In the genomic region with DNA sequence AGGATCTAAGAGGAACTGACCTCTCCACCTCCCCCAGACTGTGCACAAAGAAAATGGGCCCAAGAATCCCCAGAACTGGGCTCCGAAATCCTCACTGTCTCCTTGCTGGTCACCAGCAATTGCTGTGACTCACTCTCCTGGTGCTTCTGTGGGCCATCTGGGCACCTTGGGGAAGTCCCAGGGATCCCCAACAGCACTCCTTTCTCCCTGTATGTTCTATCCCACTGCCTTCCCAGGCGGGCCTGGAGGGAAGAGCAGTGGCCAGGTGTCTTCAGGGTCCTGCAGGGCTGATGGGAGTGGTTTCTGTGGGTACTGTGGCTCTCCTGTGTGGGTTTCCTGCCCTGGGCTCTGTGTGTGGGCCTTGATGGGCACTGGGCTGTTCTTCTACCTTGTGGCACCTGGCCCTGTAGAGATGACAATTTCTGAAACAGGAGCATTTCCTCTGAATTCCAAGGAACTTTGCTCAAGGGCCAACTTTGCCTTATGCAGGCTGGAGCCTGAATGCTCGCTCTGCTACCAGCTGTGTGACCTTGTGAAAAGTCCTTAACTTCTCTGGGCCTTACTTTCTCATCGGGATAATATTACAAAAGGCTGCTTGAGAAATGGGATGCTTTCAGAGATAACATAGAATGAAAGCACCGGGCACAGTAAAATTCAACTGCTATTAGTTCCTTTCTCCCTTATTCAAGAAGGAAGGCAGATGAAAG, we compare ENCODE assay signal across 18 cellular contexts. TPM values are rescaled to one million over a fixed set of nuclear protein-coding genes. Genes with fewer than 3 reads are reported as not detected.
DNase-seq lines count a peak whose midpoint lies in the region; ATAC-seq and TF ChIP-seq lines count a peak whose summit lies in the region.
"Had no signal": no experiment of that assay in that cellular context is flagged by ENCODE, and none has a peak within 500 bp of the region (broad histone marks: within the 10 kb centered on the region; RNA-seq: fewer than 3 reads in every experiment).

No MANE protein-coding gene starts in this region.

- peaks cover 41% of the 10 kb centered on the region for H3K4me1 Mint-ChIP-seq in glutamatergic neuron (ENCODE audit: low read depth, unreplicated experiment)
- H3K4me1 Mint-ChIP-seq in progenitor cell of endocrine pancreas (ENCODE audit: low read depth): peaks cover 33% of the 10 kb centered on the region
- H3K4me1 Mint-ChIP-seq in natural killer cell: no peaks in the 10 kb centered on the region
- H3K4me1 Mint-ChIP-seq: activated T-helper 17 cell treated with anti-CD3 and anti-CD28 coated beads, Interleukin-2, amount 50 U/mL, for 72 hours; immature natural killer cell had no signal

- DNase-seq in COLO668 (lab: John Stamatoyannopoulos, UW; ENCODE audit: unreplicated experiment): peak; percentile 21
- DNase-seq in NCI-H69 (lab: John Stamatoyannopoulos, UW): peak; percentile 46
- DNase-seq in glutamatergic neuron: no peak
- no peak for DNase-seq in progenitor cell of endocrine pancreas (ENCODE audit: low spot score, unreplicated experiment)
- DNase-seq in natural killer cell: no peak
- DNase-seq in NCI-H510A (lab: John Stamatoyannopoulos, UW): no peak
- DNase-seq: activated CD4-positive, alpha-beta T cell treated with anti-CD3 and anti-CD28 coated beads for 1 hour; esophagus squamous epithelium; HFFc6; immature natural killer cell; naive thymus-derived CD8-positive, alpha-beta T cell; NCI-H1105 treated with DMSO at 0.1 percent for 48 hours; NCI-H2171; T1000 had no signal

- TF ChIP-seq CTCF in glutamatergic neuron (IDR thresholded peaks at IDR 0.05; ENCODE audit: partially characterized antibody, unreplicated experiment): no peak
- TF ChIP-seq CTCF in progenitor cell of endocrine pancreas (IDR thresholded peaks at IDR 0.05; ENCODE audit: unreplicated experiment): no peak
- no peak for TF ChIP-seq CTCF in natural killer cell (IDR thresholded peaks at IDR 0.05)

- H3K9me3 Mint-ChIP-seq in glutamatergic neuron (ENCODE audit: unreplicated experiment) (peaks cover 28% of the 10 kb centered on the region), progenitor cell of endocrine pancreas (ENCODE audit: low read depth) (no peaks in the 10 kb centered on the region), natural killer cell (no peaks in the 10 kb centered on the region)
- H3K9me3 Mint-ChIP-seq: activated T-helper 17 cell treated with anti-CD3 and anti-CD28 coated beads, Interleukin-2, amount 50 U/mL, for 72 hours; immature natural killer cell; naive thymus-derived CD8-positive, alpha-beta T cell had no signal

- H3K4me3 Mint-ChIP-seq in glutamatergic neuron (ENCODE audit: unreplicated experiment): peak overlapping the region; percentile 30
- no peak overlapping the region for H3K4me3 Mint-ChIP-seq in progenitor cell of endocrine pancreas (ENCODE audit: low read depth)
- no peak overlapping the region for H3K4me3 Mint-ChIP-seq in natural killer cell
- H3K4me3 Mint-ChIP-seq: activated T-helper 17 cell treated with anti-CD3 and anti-CD28 coated beads, Interleukin-2, amount 50 U/mL, for 72 hours; immature natural killer cell; naive thymus-derived CD8-positive, alpha-beta T cell had no signal

- ATAC-seq in natural killer cell (no peak), esophagus mucosa (no peak)
- ATAC-seq: activated T-helper 17 cell treated with anti-CD3 and anti-CD28 coated beads, Interleukin-2, amount 50 U/mL, for 72 hours; naive thymus-derived CD8-positive, alpha-beta T cell; Panc1 had no signal

- H3K27me3 Mint-ChIP-seq in glutamatergic neuron (ENCODE audit: unreplicated experiment): peaks cover 27% of the 10 kb centered on the region
- H3K27me3 Mint-ChIP-seq in progenitor cell of endocrine pancreas: peaks cover 27% of the 10 kb centered on the region
- H3K27me3 Mint-ChIP-seq in natural killer cell (ENCODE audit: low read depth in 2 of 2): peaks cover 7 to 10% of the 10 kb centered on the region in 2 donors
- H3K27me3 Mint-ChIP-seq: activated T-helper 17 cell treated with anti-CD3 and anti-CD28 coated beads, Interleukin-2, amount 50 U/mL, for 72 hours had no signal

- H3K27ac Mint-ChIP-seq in glutamatergic neuron (ENCODE audit: unreplicated experiment) (peak overlapping the region; percentile 95), progenitor cell of endocrine pancreas (peak overlapping the region; percentile 33), natural killer cell (no peak overlapping the region)
- H3K27ac Mint-ChIP-seq: activated T-helper 17 cell treated with anti-CD3 and anti-CD28 coated beads, Interleukin-2, amount 50 U/mL, for 72 hours; HFFc6; immature natural killer cell had no signal

- H3K36me3 Mint-ChIP-seq in glutamatergic neuron (ENCODE audit: unreplicated experiment): peaks cover 5% of the 10 kb centered on the region
- H3K36me3 Mint-ChIP-seq in progenitor cell of endocrine pancreas (ENCODE audit: insufficient read depth): no peaks in the 10 kb centered on the region
- no peaks in the 10 kb centered on the region for H3K36me3 Mint-ChIP-seq in natural killer cell
- H3K36me3 Mint-ChIP-seq: immature natural killer cell; naive thymus-derived CD8-positive, alpha-beta T cell had no signal

- intact Hi-C loops in natural killer cell (cut with micrococcal nuclease): no loop called here

RNA-seq across cellular contexts. Expression of a gene that starts 58.6 kb away (rescaled TPM):
- total RNA-seq in glutamatergic neuron (ENCODE audit: unreplicated experiment) (124 TPM), progenitor cell of endocrine pancreas (1.8 and 1.9 TPM in 2 replicates), natural killer cell (1 to 10 TPM; 2.6 to 3.2 (median 2.8) TPM), esophagus mucosa (1.6 TPM)
- total RNA-seq: SK-MEL-5 had no signal

Comparison
In these comparisons a context has a peak if more than half of its experiments do, and no peak if none do; other contexts are left out.
1. DNase-seq: peak in COLO668 (single experiment) and NCI-H69 (single experiment); none in glutamatergic neuron (single experiment), progenitor cell of endocrine pancreas (single experiment), natural killer cell (single experiment) and NCI-H510A (single experiment).
2. H3K27ac Mint-ChIP-seq: peak in glutamatergic neuron (single experiment) and progenitor cell of endocrine pancreas (single experiment); none in natural killer cell (0 of 2).
3. RNA of a gene that starts 58.6 kb away (total RNA-seq): 124 TPM in glutamatergic neuron (single experiment); 2.6 to 3.2 TPM in natural killer cell, 1.8 to 1.9 TPM in progenitor cell of endocrine pancreas and 1.6 TPM in esophagus mucosa (single experiment); every median in the first group is over 10 times any median in the second.